Comparison of ENCODE assay signal across 8 cellular contexts in the genomic region with DNA sequence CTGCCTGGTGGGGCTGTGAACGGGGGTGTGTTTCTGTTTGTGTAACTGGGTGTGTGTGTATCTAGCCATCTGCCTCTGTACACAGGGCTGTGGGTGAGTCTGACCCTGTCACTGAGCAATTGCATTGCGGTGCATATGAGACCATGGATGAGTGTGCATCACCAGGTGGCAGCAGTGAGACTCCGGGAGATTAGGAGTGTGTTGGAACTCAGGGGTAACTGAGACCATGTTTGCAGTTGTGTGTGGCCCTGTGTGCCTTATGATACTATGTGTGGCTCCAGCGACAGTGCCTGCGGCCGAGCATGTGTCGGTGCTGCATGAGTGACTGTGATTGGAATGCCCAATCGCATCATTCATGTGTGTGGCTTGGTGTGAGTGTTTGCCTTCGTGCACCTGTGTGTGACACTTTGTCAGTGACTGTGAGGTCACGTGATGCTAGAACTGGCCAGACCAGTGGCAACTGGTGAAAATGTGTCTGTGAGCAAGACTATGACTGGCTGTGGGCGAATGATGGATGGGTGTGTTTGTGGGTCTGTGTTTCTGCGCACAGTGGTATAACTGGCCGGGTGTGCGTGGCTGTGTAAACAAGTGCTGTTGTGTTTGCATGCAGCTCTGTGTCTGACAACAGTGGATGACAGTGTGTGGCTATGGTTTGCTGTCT. TPM values are rescaled to one million over a fixed set of nuclear protein-coding genes. Genes with fewer than 3 reads are reported as not detected.
DNase-seq lines count a peak whose midpoint lies in the region; ATAC-seq and TF ChIP-seq lines count a peak whose summit lies in the region.

No MANE protein-coding gene starts in this region.

- CTCF ChIA-PET in PC-3 (lab: Charles Lee) = interaction anchor here (0.6 to 1.2 kb wide), 4 partner anchors 8 to 30 kb away, joined by 3 to 11 read pairs (median 4); no protein-coding TSS in a partner anchor

- TF ChIP-seq EP300 in gastroesophageal sphincter (IDR thresholded peaks at IDR 0.05) = no peak

- H3K79me2 ChIP-seq in PC-3 (ENCODE audit: low read length) = no peaks in the 10 kb centered on the region

- H3K27me3 ChIP-seq in PC-3 (ENCODE audit: low read length) = no peaks in the 10 kb centered on the region
- H3K27me3 ChIP-seq in gastroesophageal sphincter = no peaks in the 10 kb centered on the region

- TF ChIP-seq CTCF in PC-3 (conservative IDR thresholded peaks at IDR 0.05; ENCODE audit: low read depth, low read length) = peak; percentile 94
- peak in 3 of 4 experiments; percentile 49 to 76 (median 60) for TF ChIP-seq CTCF in gastroesophageal sphincter (IDR thresholded peaks at IDR 0.05)
- no peak for TF ChIP-seq CTCF in omental fat pad (IDR thresholded peaks at IDR 0.05)

- DNase-seq in NCI-H510A treated with DMSO at 0.1 percent for 48 hours (lab: John Stamatoyannopoulos, UW) = peak; percentile 25
- DNase-seq in NCI-H510A (lab: John Stamatoyannopoulos, UW) = no peak
- peak; percentile 94 for DNase-seq in PC-3
- DNase-seq in activated naive CD4-positive, alpha-beta T cell treated with Interleukin-2 at 50 U/mL for 16 hours = peak; percentile 59
- peak; percentile 74 for DNase-seq in omental fat pad (ENCODE audit: low spot score)

- 87 to 96% methylated on average over 5 of the region's 14 CpGs for WGBS in gastroesophageal sphincter (ENCODE audit: low coverage in 1 of 2), 2 donors

- POLR2A ChIA-PET in PC-3 (lab: Charles Lee; ENCODE audit: unreplicated experiment) = no interaction called here

- peak; percentile 55 for ATAC-seq in HG03342 (IDR thresholded peaks at IDR 0.05; ENCODE audit: unreplicated experiment)
- peak; percentile 80 for ATAC-seq in PC-3
- ATAC-seq in gastroesophageal sphincter = peak; percentile 68
- ATAC-seq in omental fat pad (ENCODE audit: low FRiP score) = peak; percentile 39
- ATAC-seq in HG03280 (IDR thresholded peaks at IDR 0.05; ENCODE audit: unreplicated experiment) = no peak

- no peaks in the 10 kb centered on the region for H3F3A ChIP-seq in PC-3 (ENCODE audit: low read length, unreplicated experiment)

- no peak overlapping the region; the same call in 1 of the 2 replicates for H3K4me3 ChIP-seq in PC-3 (ENCODE audit: low read length)
- no peak overlapping the region for H3K4me3 ChIP-seq in gastroesophageal sphincter

- H3K9ac ChIP-seq in PC-3 (ENCODE audit: low read length) = no peak overlapping the region; the same call in 1 of the 2 replicates

- H2AFZ ChIP-seq in PC-3 (ENCODE audit: low read length) = peak overlapping the region; percentile 5

- H3K9me2 ChIP-seq in PC-3 (replicated peaks; ENCODE audit: low read length) = no peaks in the 10 kb centered on the region

- no peaks in the 10 kb centered on the region for H4K20me1 ChIP-seq in PC-3 (ENCODE audit: low read length)

- H3K4me1 ChIP-seq in PC-3 (ENCODE audit: insufficient read depth, low read length) = peaks cover 27% of the 10 kb centered on the region
- peaks cover 0 to 22% (median 6%) of the 10 kb centered on the region in 3 donors for H3K4me1 ChIP-seq in gastroesophageal sphincter

- H3K36me3 ChIP-seq in PC-3 (ENCODE audit: low read depth, low read length) (no peaks in the 10 kb centered on the region), gastroesophageal sphincter (peaks cover 0 to 59% of the 10 kb centered on the region in 2 donors)

- H3K9me3 ChIP-seq in PC-3 (ENCODE audit: low read length) (no peaks in the 10 kb centered on the region), gastroesophageal sphincter (no peaks in the 10 kb centered on the region)

- BruUV-seq in PC-3 (replicated peaks; lab: Mats Ljungman, UMichigan) = TSS peak; percentile 41

- peak overlapping the region; percentile 28 for H3K4me2 ChIP-seq in PC-3 (ENCODE audit: low read length)

- intact Hi-C loops in PC-3 (cut with micrococcal nuclease) = loop anchor here (1.0 to 10.0 kb wide), 8 partner anchors 30 to 480 kb away; a partner anchor contains a TSS

- H3K27ac ChIP-seq in PC-3 (ENCODE audit: low read length) = peak overlapping the region; percentile 80
- peak overlapping the region in 2 of 4 donors; percentile 9 to 44 for H3K27ac ChIP-seq in gastroesophageal sphincter

- TF ChIP-seq POLR2A in gastroesophageal sphincter (IDR thresholded peaks at IDR 0.05) = no peak

RNA-seq across cellular contexts. Expression of a gene that starts 14.0 kb away (rescaled TPM):
- 0.44 and 1.8 TPM in 2 replicates for total RNA-seq in PC-3 (2014; rRNA removed)
- 1 to 10 TPM; 3.5 to 7.5 (median 5.2) TPM for total RNA-seq in gastroesophageal sphincter
- 10 to 100 TPM in 1 of 4 donors, 1 to 10 TPM in 3; 4.4 to 15.0 (median 5.6) TPM for total RNA-seq in omental fat pad

RNA-seq across cellular contexts. Expression of a gene that starts 24.9 kb away (rescaled TPM):
- total RNA-seq in PC-3 (2014; rRNA removed) = 16.9 and 18.5 TPM in 2 replicates
- 10 to 100 TPM; 25.4 to 29.8 (median 27.1) TPM for total RNA-seq in gastroesophageal sphincter
- 10 to 100 TPM; 12.5 to 24.4 (median 19.0) TPM for total RNA-seq in omental fat pad

RNA-seq across cellular contexts. Expression of a gene that starts 34.5 kb away (rescaled TPM):
- total RNA-seq in PC-3 (2014; rRNA removed) (not detected in 2 replicates), gastroesophageal sphincter (under 1 TPM; 0.07 to 0.78 (median 0.16) TPM), omental fat pad (1 to 10 TPM in 3 of 4 donors, under 1 TPM in 1; 0.47 to 5.5 (median 1.4) TPM)

Comparison
In these comparisons a context has a peak if more than half of its experiments do, and no peak if none do; other contexts are left out.
1. CTCF ChIP-seq: peak in PC-3 (single experiment) and gastroesophageal sphincter (3 of 4); none in omental fat pad (0 of 3).